Comparison of ENCODE assay signal across 8 cellular contexts in genomic region chr22:49936018-49936972, GRCh38. TPM values are rescaled to one million over a fixed set of nuclear protein-coding genes. Genes with fewer than 3 reads are reported as not detected.
DNase-seq lines count a peak whose midpoint lies in the region; ATAC-seq and TF ChIP-seq lines count a peak whose summit lies in the region.

No MANE protein-coding gene starts in this region.

- peak overlapping the region; percentile 68 for H3K4me2 ChIP-seq in hepatocyte

- TF ChIP-seq POLR2A in sigmoid colon (IDR thresholded peaks at IDR 0.05) = peak; percentile 23 to 40

- H3K27ac ChIP-seq in hepatocyte = peak overlapping the region; percentile 73
- H3K27ac ChIP-seq in sigmoid colon = peak overlapping the region; percentile 88 to 96 (median 90)

- H3K4me1 ChIP-seq in ES-I3 (ENCODE audit: insufficient read depth, low read length) (peaks cover 12% of the 10 kb centered on the region; the same call in 1 of the 2 replicates), hepatocyte (ENCODE audit: insufficient read depth) (peaks cover 22% of the 10 kb centered on the region), sigmoid colon (peaks cover 0 to 47% (median 43%) of the 10 kb centered on the region in 4 donors)

- TF ChIP-seq CTCF in hepatocyte (IDR thresholded peaks at IDR 0.05; ENCODE audit: poor library complexity) = no peak
- no peak for TF ChIP-seq CTCF in sigmoid colon (IDR thresholded peaks at IDR 0.05)

- peak; percentile 63 for ATAC-seq in GM21825 (IDR thresholded peaks at IDR 0.05; ENCODE audit: unreplicated experiment)

- H3K79me2 ChIP-seq in hepatocyte = no peaks in the 10 kb centered on the region

- TF ChIP-seq EP300 in sigmoid colon (IDR thresholded peaks at IDR 0.05) = peak in 2 of 4 donors; percentile 44 to 52

- H3K27me3 ChIP-seq in hepatocyte = no peaks in the 10 kb centered on the region
- no peaks in the 10 kb centered on the region for H3K27me3 ChIP-seq in sigmoid colon

- H3K36me3 ChIP-seq in ES-I3 (ENCODE audit: insufficient read depth, low read length) (no peaks in the 10 kb centered on the region), hepatocyte (replicated peaks; ENCODE audit: insufficient read depth, low read depth) (no peaks in the 10 kb centered on the region), sigmoid colon (no peaks in the 10 kb centered on the region)

- WGBS in hepatocyte (ENCODE audit: low lambda C conversion rate, missing lambda C conversion rate) = 30% methylated on average over 12 of the region's 52 CpGs
- WGBS in sigmoid colon, 2 donors = 4% methylated on average over 52 of the region's 52 CpGs

- DNase-seq in KG1 (lab: John Stamatoyannopoulos, UW) = peak; percentile 61
- DNase-seq in T-helper 2 cell = peak; percentile 86 to 93 (median 89)
- DNase-seq in amygdala (lab: John Stamatoyannopoulos, UW) = peak in 39 of 56 donors; percentile 11 to 96 (median 62)
- DNase-seq in hepatocyte (ENCODE audit: low spot score) = peak; percentile 96
- peak; percentile 97 for DNase-seq in sigmoid colon
- DNase-seq in DMS114 treated with DMSO at 0.1 percent for 48 hours (lab: John Stamatoyannopoulos, UW; ENCODE audit: unreplicated experiment) = no peak

- no peak overlapping the region for H3K4me3 ChIP-seq in hepatocyte
- H3K4me3 ChIP-seq in sigmoid colon = peak overlapping the region; percentile 41 to 61 (median 58)

- intact Hi-C loops in sigmoid colon (cut with DNase I) = loop anchor here (1.0 kb wide), 1 partner anchor 24 kb away; the partner anchor contains the start of gene PIM3

- no peak overlapping the region for H2AFZ ChIP-seq in hepatocyte

- no peaks in the 10 kb centered on the region for H4K20me1 ChIP-seq in hepatocyte (ENCODE audit: insufficient read depth, poor library complexity, severe bottlenecking)

- H3K9me3 ChIP-seq in ES-I3 (ENCODE audit: control insufficient read depth, insufficient read depth, low read length) (no peaks in the 10 kb centered on the region), hepatocyte (ENCODE audit: low read depth) (no peaks in the 10 kb centered on the region), sigmoid colon (no peaks in the 10 kb centered on the region)

- H3K9me2 ChIP-seq in hepatocyte (replicated peaks; ENCODE audit: insufficient read depth) = no peaks in the 10 kb centered on the region

- H3K9ac ChIP-seq in ES-I3 (ENCODE audit: low read depth, low read length) = peak overlapping the region; percentile 40

RNA-seq across cellular contexts. Expression of gene CRELD2, which starts 17.9 kb away (rescaled TPM):
- 61.9 and 79.7 TPM in 2 replicates for total RNA-seq in hepatocyte
- 129 and 151 TPM in 2 replicates for polyA plus RNA-seq in hepatocyte
- total RNA-seq in sigmoid colon = 10 to 100 TPM; 15.5 to 26.5 (median 23.1) TPM
- 10 to 100 TPM in 2 of 3 donors, 1 to 10 TPM in 1; 9.2 to 97.7 (median 11.4) TPM for polyA plus RNA-seq in sigmoid colon

RNA-seq across cellular contexts. Expression of gene ALG12, which starts 18.1 kb away (rescaled TPM):
- total RNA-seq in hepatocyte (22.4 and 30.8 TPM in 2 replicates), sigmoid colon (10 to 100 TPM; 11.4 to 23.9 (median 15.4) TPM)
- polyA plus RNA-seq in hepatocyte (62.6 and 69.6 TPM in 2 replicates), sigmoid colon (10 to 100 TPM in 1 of 3 donors, 1 to 10 TPM in 2; 1.8 to 15.9 (median 2.1) TPM)

RNA-seq across cellular contexts. Expression of gene PIM3, which starts 24.3 kb away (rescaled TPM):
- total RNA-seq in hepatocyte (71.8 and 81.1 TPM in 2 replicates), sigmoid colon (10 to 100 TPM; 26.3 to 50.0 (median 41.8) TPM)
- polyA plus RNA-seq in hepatocyte (131 and 138 TPM in 2 replicates), sigmoid colon (100 to 1,000 TPM in 1 of 3 donors, 10 to 100 TPM in 2; 34.8 to 126 (median 60.1) TPM)
